ENCODE assay signal across 8 cellular contexts in genomic region chr4:17636696-17637351, GRCh38. TPM values are rescaled to one million over a fixed set of nuclear protein-coding genes. Genes with fewer than 3 reads are reported as not detected.
DNase-seq lines count a peak whose midpoint lies in the region; ATAC-seq and TF ChIP-seq lines count a peak whose summit lies in the region.

No MANE protein-coding gene starts in this region.

- no peaks in the 10 kb centered on the region for H3K4me1 Mint-ChIP-seq in activated naive CD4-positive, alpha-beta T cell treated with anti-CD3 and anti-CD28 coated beads for 36 hours (ENCODE audit: low read depth)
- no peaks in the 10 kb centered on the region for H3K4me1 Mint-ChIP-seq in glutamatergic neuron (ENCODE audit: low read depth, unreplicated experiment)

- peaks cover 12% of the 10 kb centered on the region for H3K36me3 Mint-ChIP-seq in activated naive CD4-positive, alpha-beta T cell treated with anti-CD3 and anti-CD28 coated beads for 36 hours (ENCODE audit: low read depth)
- no peaks in the 10 kb centered on the region for H3K36me3 Mint-ChIP-seq in glutamatergic neuron (ENCODE audit: unreplicated experiment)

- no peak overlapping the region for H3K4me3 Mint-ChIP-seq in activated naive CD4-positive, alpha-beta T cell treated with anti-CD3 and anti-CD28 coated beads for 36 hours
- no peak overlapping the region for H3K4me3 Mint-ChIP-seq in glutamatergic neuron (ENCODE audit: unreplicated experiment)

- H3K27me3 Mint-ChIP-seq in activated naive CD4-positive, alpha-beta T cell treated with anti-CD3 and anti-CD28 coated beads for 36 hours (ENCODE audit: low read depth): no peaks in the 10 kb centered on the region
- no peaks in the 10 kb centered on the region for H3K27me3 Mint-ChIP-seq in glutamatergic neuron (ENCODE audit: unreplicated experiment)

- TF ChIP-seq POLR2A in upper lobe of left lung (IDR thresholded peaks at IDR 0.05): peak in 1 of 4 donors; percentile 6

- H3K4me3 ChIP-seq in upper lobe of left lung: no peak overlapping the region

- H3K9me3 ChIP-seq in upper lobe of left lung: no peaks in the 10 kb centered on the region

- TF ChIP-seq CTCF in glutamatergic neuron (IDR thresholded peaks at IDR 0.05; ENCODE audit: partially characterized antibody, unreplicated experiment) (peak; percentile 90), upper lobe of left lung (IDR thresholded peaks at IDR 0.05) (peak; percentile 75 to 88 (median 78))

- CTCF ChIA-PET in activated naive CD4-positive, alpha-beta T cell treated with anti-CD3 and anti-CD28 coated beads for 36 hours (lab: Charles Lee): interaction anchor here (0.6 to 6.1 kb wide), 15 partner anchors 9 to 162 kb away, joined by 3 to 53 read pairs (median 4); partner anchors contain the start of gene MED28

- no peak for TF ChIP-seq EP300 in upper lobe of left lung (IDR thresholded peaks at IDR 0.05)

- H3K27me3 ChIP-seq in upper lobe of left lung: no peaks in the 10 kb centered on the region

- no peak overlapping the region for H3K27ac ChIP-seq in upper lobe of left lung

- peaks cover 4 to 44% (median 29%) of the 10 kb centered on the region in 4 donors for H3K36me3 ChIP-seq in upper lobe of left lung

- peak; percentile 25 for DNase-seq in GF-D8 (lab: John Stamatoyannopoulos, UW)
- peak; percentile 62 to 74 for DNase-seq in Kasumi-1 (lab: John Stamatoyannopoulos, UW)
- peak; percentile 82 for DNase-seq in activated naive CD4-positive, alpha-beta T cell treated with anti-CD3 and anti-CD28 coated beads for 36 hours
- DNase-seq in glutamatergic neuron: peak; percentile 91
- peak; percentile 88 for DNase-seq in pons (ENCODE audit: low spot score)
- peak; percentile 71 to 77 for DNase-seq in upper lobe of left lung

- 62 to 71% methylated on average over 19 to 30 of the region's 30 CpGs for WGBS in upper lobe of left lung, 2 donors

- ATAC-seq in GM21825 (IDR thresholded peaks at IDR 0.05; ENCODE audit: unreplicated experiment): peak; percentile 81
- ATAC-seq in SK-N-SH treated with all-trans-retinoic acid at 6 μM for 48 hours: peak; percentile 97
- peak; percentile 83 to 92 for ATAC-seq in upper lobe of left lung (ENCODE audit: low FRiP score in 2 of 2)

- H3K27ac Mint-ChIP-seq in activated naive CD4-positive, alpha-beta T cell treated with anti-CD3 and anti-CD28 coated beads for 36 hours: no peak overlapping the region
- peak overlapping the region; percentile 83 for H3K27ac Mint-ChIP-seq in glutamatergic neuron (ENCODE audit: unreplicated experiment)

- intact Hi-C loops in activated naive CD4-positive, alpha-beta T cell treated with anti-CD3 and anti-CD28 coated beads for 36 hours (cut with micrococcal nuclease): loop anchor here (1.0 to 5.0 kb wide), 4 partner anchors 59 to 955 kb away; no protein-coding TSS in a partner anchor

- no peaks in the 10 kb centered on the region for H3K9me3 Mint-ChIP-seq in activated naive CD4-positive, alpha-beta T cell treated with anti-CD3 and anti-CD28 coated beads for 36 hours
- H3K9me3 Mint-ChIP-seq in glutamatergic neuron (ENCODE audit: unreplicated experiment): no peaks in the 10 kb centered on the region

- H3K4me1 ChIP-seq in upper lobe of left lung: no peaks in the 10 kb centered on the region

TF ChIP-seq in SK-N-SH treated with all-trans-retinoic acid at 6 μM for 48 hours, 23 proteins besides CTCF, POLR2A, EP300 and RAD21:
- no peak for TF ChIP-seq BACH2 (CRISPR knock-in tag; IDR thresholded peaks at IDR 0.05; ENCODE audit: borderline replicate concordance)
- TF ChIP-seq ZFP30 (CRISPR knock-in tag; IDR thresholded peaks at IDR 0.05): no peak
- no peak for TF ChIP-seq ESRRG (CRISPR knock-in tag; IDR thresholded peaks at IDR 0.05)
- TF ChIP-seq, protein P1, sequence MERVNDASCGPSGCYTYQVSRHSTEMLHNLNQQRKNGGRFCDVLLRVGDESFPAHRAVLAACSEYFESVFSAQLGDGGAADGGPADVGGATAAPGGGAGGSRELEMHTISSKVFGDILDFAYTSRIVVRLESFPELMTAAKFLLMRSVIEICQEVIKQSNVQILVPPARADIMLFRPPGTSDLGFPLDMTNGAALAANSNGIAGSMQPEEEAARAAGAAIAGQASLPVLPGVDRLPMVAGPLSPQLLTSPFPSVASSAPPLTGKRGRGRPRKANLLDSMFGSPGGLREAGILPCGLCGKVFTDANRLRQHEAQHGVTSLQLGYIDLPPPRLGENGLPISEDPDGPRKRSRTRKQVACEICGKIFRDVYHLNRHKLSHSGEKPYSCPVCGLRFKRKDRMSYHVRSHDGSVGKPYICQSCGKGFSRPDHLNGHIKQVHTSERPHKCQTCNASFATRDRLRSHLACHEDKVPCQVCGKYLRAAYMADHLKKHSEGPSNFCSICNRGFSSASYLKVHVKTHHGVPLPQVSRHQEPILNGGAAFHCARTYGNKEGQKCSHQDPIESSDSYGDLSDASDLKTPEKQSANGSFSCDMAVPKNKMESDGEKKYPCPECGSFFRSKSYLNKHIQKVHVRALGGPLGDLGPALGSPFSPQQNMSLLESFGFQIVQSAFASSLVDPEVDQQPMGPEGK (CRISPR knock-in tag; IDR thresholded peaks at IDR 0.05; ENCODE audit: borderline replicate concordance): no peak
- no peak for TF ChIP-seq ZNF8 (CRISPR knock-in tag; IDR thresholded peaks at IDR 0.05)
TF ChIP-seq in SK-N-SH treated with all-trans-retinoic acid at 6 μM for 48 hours: peak in this region for 0.

RNA-seq across cellular contexts. Expression of gene MED28, which starts 22.4 kb away (rescaled TPM):
- 10 to 100 TPM; 52.3 to 59.5 TPM for total RNA-seq in activated naive CD4-positive, alpha-beta T cell treated with anti-CD3 and anti-CD28 coated beads for 36 hours
- total RNA-seq in glutamatergic neuron (ENCODE audit: unreplicated experiment): 60.9 TPM
- 10 to 100 TPM; 14.7 to 56.2 (median 19.0) TPM for total RNA-seq in upper lobe of left lung

RNA-seq across cellular contexts. Expression of gene LAP3, which starts 59.8 kb away (rescaled TPM):
- total RNA-seq in activated naive CD4-positive, alpha-beta T cell treated with anti-CD3 and anti-CD28 coated beads for 36 hours: 100 to 1,000 TPM; 109 to 111 TPM
- total RNA-seq in glutamatergic neuron (ENCODE audit: unreplicated experiment) (24.9 TPM), upper lobe of left lung (100 to 1,000 TPM in 1 of 6 donors, 10 to 100 TPM in 5; 70.0 to 116 (median 94.3) TPM)

Comparison
In these comparisons a context has a peak if more than half of its experiments do, and no peak if none do; other contexts are left out.
1. DNase-seq: peak in every context shown above with its lines; median percentile 91 in glutamatergic neuron; 88 in pons; 82 in activated naive CD4-positive, alpha-beta T cell treated with anti-CD3 and anti-CD28 coated beads for 36 hours; 74 in upper lobe of left lung; 68 in Kasumi-1; 25 in GF-D8.